In genomic region chr14:72921396-72921795, GRCh38 we compare ENCODE assay signal across 18 cellular contexts. TPM values are rescaled to one million over a fixed set of nuclear protein-coding genes. Genes with fewer than 3 reads are reported as not detected.
DNase-seq lines count a peak whose midpoint lies in the region; ATAC-seq and TF ChIP-seq lines count a peak whose summit lies in the region.
"Had no signal": no experiment of that assay in that cellular context is flagged by ENCODE, and none has a peak within 500 bp of the region (broad histone marks: within the 10 kb centered on the region; RNA-seq: fewer than 3 reads in every experiment).

No MANE protein-coding gene starts in this region.

- no peak overlapping the region for H3K56ac ChIP-seq in IMR-90 (ENCODE audit: extremely low read depth, insufficient read depth, low read length)

- TF ChIP-seq POLR2A in IMR-90 (IDR thresholded peaks at IDR 0.05; ENCODE audit: low read depth, low read length): no peak

- POLR2A ChIA-PET in IMR-90 (lab: Charles Lee; ENCODE audit: unreplicated experiment): no interaction called here

- intact Hi-C loops in IMR-90 (cut with micrococcal nuclease): no loop called here

- H3K4me1 Mint-ChIP-seq in T-helper 17 cell: peaks cover 12% of the 10 kb centered on the region
- H3K4me1 Mint-ChIP-seq in activated naive CD8-positive, alpha-beta T cell treated with anti-CD3 and anti-CD28 coated beads, Interleukin-2, amount 50 U/mL, for 24 hours: peaks cover 7% of the 10 kb centered on the region

- H3K4me2 ChIP-seq in IMR-90 (ENCODE audit: low read depth, low read length): no peak overlapping the region
- H3K4me2 ChIP-seq: GM23338 had no signal

- no peak overlapping the region for H3K14ac ChIP-seq in IMR-90 (replicated peaks; ENCODE audit: low read depth, low read length)

- H3K27ac ChIP-seq in IMR-90 (ENCODE audit: insufficient read depth, low read length): no peak overlapping the region
- H3K27ac ChIP-seq: HL-60 had no signal

- H4K20me1 ChIP-seq in IMR-90 (ENCODE audit: insufficient read depth, low read length): no peaks in the 10 kb centered on the region

- dilution Hi-C loops in IMR-90 (cut with HindIII; ENCODE audit: low sequenced_read_pairs, unreplicated experiment): no loop called here

- no peaks in the 10 kb centered on the region for H3K9me3 ChIP-seq in IMR-90 (ENCODE audit: control insufficient read depth, insufficient read depth, low read length)
- no peaks in the 10 kb centered on the region for H3K9me3 ChIP-seq in T-helper 17 cell (ENCODE audit: control insufficient read depth, low read length, poor library complexity, severe bottlenecking)

- H3K27me3 Mint-ChIP-seq in T-helper 17 cell: peaks cover 27% of the 10 kb centered on the region
- H3K27me3 Mint-ChIP-seq in activated naive CD8-positive, alpha-beta T cell treated with anti-CD3 and anti-CD28 coated beads, Interleukin-2, amount 50 U/mL, for 24 hours: peaks cover 26% of the 10 kb centered on the region

- H3K79me1 ChIP-seq in IMR-90 (ENCODE audit: low read depth in 1 of 2, low read length in 2 of 2): no peaks in the 10 kb centered on the region

- peak overlapping the region; percentile 7; the same call in 1 of the 2 replicates for H4K91ac ChIP-seq in IMR-90 (ENCODE audit: insufficient read depth, low read depth, low read length)

- no peak overlapping the region for H3K4me3 ChIP-seq in IMR-90 (ENCODE audit: insufficient read depth, low read depth, low read length)
- no peak overlapping the region for H3K4me3 ChIP-seq in astrocyte of the spinal cord (ENCODE audit: low read depth, low read length)
- H3K4me3 ChIP-seq: GM23338 had no signal

- no peak for TF ChIP-seq RAD21 in IMR-90 (IDR thresholded peaks at IDR 0.05; ENCODE audit: low read length)

- DNase-seq in AG20443 (ENCODE audit: low spot score) (peak; percentile 24), IMR-90 (peak; percentile 35), astrocyte of the spinal cord (ENCODE audit: low read depth, low spot score) (peak; percentile 31), renal cortical epithelial cell (ENCODE audit: low read depth) (peak; percentile 8), T-helper 17 cell (no peak)
- DNase-seq in activated naive CD8-positive, alpha-beta T cell treated with anti-CD3 and anti-CD28 coated beads, Interleukin-2, amount 50 U/mL, for 24 hours: no peak
- DNase-seq: ACHN; CD8-positive, alpha-beta T cell; COR-L47; DMS153; DMS79 treated with DMSO at 0.1 percent for 48 hours; GF-D8; H7 had no signal

- peak overlapping the region; percentile 22; the same call in 1 of the 2 replicates for H2BK20ac ChIP-seq in IMR-90 (ENCODE audit: low read depth, low read length)

- no peak overlapping the region; the same call in 1 of the 2 replicates for H2AK5ac ChIP-seq in IMR-90 (ENCODE audit: low read depth, low read length)

- CTCF ChIA-PET in IMR-90 (lab: Yijun Ruan, JAX): no interaction called here

- H3K23ac ChIP-seq in IMR-90 (ENCODE audit: low read depth, low read length): no peak overlapping the region

- TF ChIP-seq CTCF in IMR-90 (conservative IDR thresholded peaks at IDR 0.05; ENCODE audit: low read depth, low read length) (no peak), astrocyte of the spinal cord (IDR thresholded peaks at IDR 0.05; ENCODE audit: low read depth, low read length) (no peak)

- peaks cover 2% of the 10 kb centered on the region; the same call in 1 of the 2 replicates for H3K4me1 ChIP-seq in IMR-90 (ENCODE audit: control insufficient read depth, insufficient read depth, low read length)

- no peak overlapping the region for H4K8ac ChIP-seq in IMR-90 (ENCODE audit: low read depth in 2 of 2, low read length in 2 of 2)

- no peaks in the 10 kb centered on the region; the same call in 1 of the 2 replicates for H3K9me1 ChIP-seq in IMR-90 (ENCODE audit: insufficient read depth, low read length)

- in situ Hi-C loops in IMR-90 (cut with MboI; ENCODE audit: low sequenced_read_pairs): no loop called here
- in situ Hi-C loops in astrocyte of the spinal cord (cut with HindIII; ENCODE audit: low sequenced_read_pairs): no loop called here

- no peak overlapping the region for H3K4ac ChIP-seq in IMR-90 (ENCODE audit: low read depth, low read length)

- H3K18ac ChIP-seq in IMR-90 (ENCODE audit: low read depth, low read length): no peak overlapping the region

- no peaks in the 10 kb centered on the region for H3K36me3 Mint-ChIP-seq in T-helper 17 cell (ENCODE audit: low read depth)
- no peaks in the 10 kb centered on the region for H3K36me3 Mint-ChIP-seq in activated naive CD8-positive, alpha-beta T cell treated with anti-CD3 and anti-CD28 coated beads, Interleukin-2, amount 50 U/mL, for 24 hours (ENCODE audit: low read depth)
- H3K36me3 Mint-ChIP-seq: CD14-positive monocyte; CD8-positive, alpha-beta T cell had no signal

- BruUV-seq in IMR-90 (replicated peaks; lab: Mats Ljungman, UMichigan): no TSS peak

- no peak overlapping the region for H3K27ac Mint-ChIP-seq in T-helper 17 cell
- no peak overlapping the region for H3K27ac Mint-ChIP-seq in activated naive CD8-positive, alpha-beta T cell treated with anti-CD3 and anti-CD28 coated beads, Interleukin-2, amount 50 U/mL, for 24 hours
- H3K27ac Mint-ChIP-seq: CD14-positive monocyte; CD8-positive, alpha-beta T cell; GM23338 had no signal

- H2BK15ac ChIP-seq in IMR-90 (ENCODE audit: low read depth, low read length): no peak overlapping the region

- no peaks in the 10 kb centered on the region for H3K36me3 ChIP-seq in IMR-90 (ENCODE audit: control insufficient read depth, insufficient read depth, low read length)

- no peak overlapping the region for H2AK9ac ChIP-seq in IMR-90 (replicated peaks; ENCODE audit: low read depth, low read length, poor library complexity)

- H2BK5ac ChIP-seq in IMR-90 (ENCODE audit: low read depth, low read length, poor library complexity, severe bottlenecking): no peak overlapping the region

- no peak overlapping the region for H3K9ac ChIP-seq in IMR-90 (ENCODE audit: low read depth, low read length)

- H2AFZ ChIP-seq in IMR-90 (replicated peaks; ENCODE audit: low read length, poor library complexity): no peak overlapping the region
- H2AFZ ChIP-seq: GM23338 had no signal

- H2BK120ac ChIP-seq in IMR-90 (ENCODE audit: low read depth, low read length): no peak overlapping the region

- ATAC-seq in IMR-90 (ENCODE audit: low read depth): no peak
- ATAC-seq in T-helper 17 cell: no peak
- ATAC-seq in esophagus mucosa: no peak
- no peak for ATAC-seq in activated naive CD8-positive, alpha-beta T cell treated with anti-CD3 and anti-CD28 coated beads, Interleukin-2, amount 50 U/mL, for 24 hours
- no peak for ATAC-seq in GM21367 (IDR thresholded peaks at IDR 0.05; ENCODE audit: unreplicated experiment)
- ATAC-seq: CD8-positive, alpha-beta T cell; GM23338 had no signal

- H3K27me3 ChIP-seq in IMR-90 (ENCODE audit: control insufficient read depth, insufficient read depth, low read length): no peaks in the 10 kb centered on the region; the same call in 1 of the 2 replicates

- H4K5ac ChIP-seq in IMR-90 (ENCODE audit: low read depth, low read length): no peak overlapping the region

- no peaks in the 10 kb centered on the region for H3K9me3 Mint-ChIP-seq in activated naive CD8-positive, alpha-beta T cell treated with anti-CD3 and anti-CD28 coated beads, Interleukin-2, amount 50 U/mL, for 24 hours
- H3K9me3 Mint-ChIP-seq: CD8-positive, alpha-beta T cell; GM23338 had no signal

- no peak overlapping the region for H3K4me3 Mint-ChIP-seq in T-helper 17 cell
- H3K4me3 Mint-ChIP-seq in activated naive CD8-positive, alpha-beta T cell treated with anti-CD3 and anti-CD28 coated beads, Interleukin-2, amount 50 U/mL, for 24 hours: no peak overlapping the region
- H3K4me3 Mint-ChIP-seq: CD8-positive, alpha-beta T cell; GM23338 had no signal

TF ChIP-seq in IMR-90, 13 proteins besides CTCF, POLR2A, EP300 and RAD21 (continues in another document):
- TF ChIP-seq NFE2L2 (IDR thresholded peaks at IDR 0.05; ENCODE audit: low read depth, low read length): no peak
- TF ChIP-seq CEBPB (IDR thresholded peaks at IDR 0.05; ENCODE audit: low read depth, low read length): no peak
- TF ChIP-seq MAZ (IDR thresholded peaks at IDR 0.05; ENCODE audit: borderline replicate concordance, low read depth, low read length): no peak
- TF ChIP-seq BHLHE40 (IDR thresholded peaks at IDR 0.05; ENCODE audit: low read depth, low read length): no peak
- no peak for TF ChIP-seq CHD1 (IDR thresholded peaks at IDR 0.05; ENCODE audit: low read depth, low read length)
- TF ChIP-seq RCOR1 (IDR thresholded peaks at IDR 0.05; ENCODE audit: insufficient replicate concordance, low read length): no peak
- TF ChIP-seq, protein P1, sequence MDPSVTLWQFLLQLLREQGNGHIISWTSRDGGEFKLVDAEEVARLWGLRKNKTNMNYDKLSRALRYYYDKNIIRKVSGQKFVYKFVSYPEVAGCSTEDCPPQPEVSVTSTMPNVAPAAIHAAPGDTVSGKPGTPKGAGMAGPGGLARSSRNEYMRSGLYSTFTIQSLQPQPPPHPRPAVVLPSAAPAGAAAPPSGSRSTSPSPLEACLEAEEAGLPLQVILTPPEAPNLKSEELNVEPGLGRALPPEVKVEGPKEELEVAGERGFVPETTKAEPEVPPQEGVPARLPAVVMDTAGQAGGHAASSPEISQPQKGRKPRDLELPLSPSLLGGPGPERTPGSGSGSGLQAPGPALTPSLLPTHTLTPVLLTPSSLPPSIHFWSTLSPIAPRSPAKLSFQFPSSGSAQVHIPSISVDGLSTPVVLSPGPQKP (IDR thresholded peaks at IDR 0.05; ENCODE audit: borderline replicate concordance, low read depth, low read length): no peak
- no peak for TF ChIP-seq MXI1 (IDR thresholded peaks at IDR 0.05; ENCODE audit: borderline replicate concordance, low read depth, low read length)
- no peak for TF ChIP-seq RFX5 (IDR thresholded peaks at IDR 0.05; ENCODE audit: low read depth, low read length)

RNA-seq across cellular contexts. Expression of gene DCAF4, which starts 4.9 kb away (rescaled TPM):
- 24.7 and 29.4 TPM in 2 replicates for total RNA-seq in IMR-90 (2012; rRNA removed)
- polyA plus RNA-seq in IMR-90 (2012; rRNA removed): 22.8 and 28.8 TPM in 2 replicates
- 12.6 and 23.5 TPM in 2 replicates for polyA plus RNA-seq in IMR-90 (2012; cell fraction: cytosol; rRNA removed)
- 35.2 and 102 TPM in 2 replicates for polyA plus RNA-seq in IMR-90 (2012; cell fraction: nucleus; rRNA removed; ENCODE audit: low replicate concordance)
- total RNA-seq in renal cortical epithelial cell: 42.7 and 45.6 TPM in 2 replicates
- 10 to 100 TPM; 27.0 to 30.7 TPM for total RNA-seq in T-helper 17 cell
- total RNA-seq in esophagus mucosa: 9.6 TPM

RNA-seq across cellular contexts. Expression of gene DPF3, which starts 27.5 kb away (rescaled TPM):
- total RNA-seq in IMR-90 (2012; rRNA removed) (32.8 and 48.9 TPM in 2 replicates), renal cortical epithelial cell (3.0 TPM in 2 replicates), T-helper 17 cell (1 to 10 TPM in 1 of 2 donors, under 1 TPM in 1; 0.13 to 1.2 TPM), esophagus mucosa (1.1 TPM)
- 30.5 and 37.7 TPM in 2 replicates for polyA plus RNA-seq in IMR-90 (2012; rRNA removed)
- 9.5 and 12.3 TPM in 2 replicates for polyA plus RNA-seq in IMR-90 (2012; cell fraction: cytosol; rRNA removed)
- 70.5 and 136 TPM in 2 replicates for polyA plus RNA-seq in IMR-90 (2012; cell fraction: nucleus; rRNA removed; ENCODE audit: low replicate concordance)

Comparison
In these comparisons a context has a peak if more than half of its experiments do, and no peak if none do; other contexts are left out.
1. DNase-seq: peak in AG20443 (single experiment), IMR-90 (single experiment), astrocyte of the spinal cord (single experiment) and renal cortical epithelial cell (single experiment); none in T-helper 17 cell (0 of 3) and activated naive CD8-positive, alpha-beta T cell treated with anti-CD3 and anti-CD28 coated beads, Interleukin-2, amount 50 U/mL, for 24 hours (single experiment).